27 cellular contexts compared by ENCODE assay signal in the genomic region with DNA sequence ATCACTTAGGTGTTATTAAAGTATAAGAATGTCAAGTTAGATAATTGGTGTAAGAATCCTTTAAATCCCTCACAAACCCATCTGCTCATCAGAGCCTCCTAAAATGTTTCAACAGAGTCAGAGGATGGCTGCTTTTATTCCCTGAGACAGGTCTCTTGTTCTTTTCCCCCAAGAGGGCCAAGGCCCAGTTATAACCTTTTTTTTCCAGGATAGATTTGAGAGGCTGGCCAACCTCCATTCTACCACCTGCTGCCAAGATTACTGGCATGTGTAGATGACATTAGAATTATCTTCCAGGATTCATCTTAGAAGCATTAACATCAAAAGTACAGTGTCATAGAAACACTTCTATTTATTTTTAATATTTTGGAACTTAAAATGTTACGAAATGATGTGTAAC.
"Had no signal": no experiment of that assay in that cellular context is flagged by ENCODE, and none has a peak within 500 bp of the region (broad histone marks: within the 10 kb centered on the region; RNA-seq: fewer than 3 reads in every experiment).

No MANE protein-coding gene starts in this region.

- FAIRE-seq: colon had no signal

- ATAC-seq: activated naive CD4-positive, alpha-beta T cell treated with anti-CD3 and anti-CD28 coated beads, Interleukin-2, amount 50 U/mL, for 72 hours; activated T-cell treated with anti-CD3 and anti-CD28 coated beads, Interleukin-2, amount 50 U/mL, for 72 hours; effector memory CD8-positive, alpha-beta T cell; gastrocnemius medialis; heart left ventricle; WTC11 had no signal

- DNase-seq: activated CD4-positive, alpha-beta memory T cell treated with anti-CD3 and anti-CD28 coated beads, Interleukin-2, amount 10 ng/mL, durations not matched to agents 7 days and 5 days; activated CD4-positive, alpha-beta T cell treated with anti-CD3 and anti-CD28 coated beads for 1 hour; activated CD4-positive, alpha-beta T cell treated with anti-CD3 and anti-CD28 coated beads for 4 hours; activated CD4-positive, alpha-beta T cell treated with anti-CD3 and anti-CD28 coated beads, Interleukin-2, amount 10 ng/mL, durations not matched to agents 7 days and 5 days; activated CD4-positive, alpha-beta T cell treated with anti-CD3 and anti-CD28 coated beads, Interleukin-2, amount 50 U/mL, for 4 hours; activated CD8-positive, alpha-beta memory T cell treated with anti-CD3 and anti-CD28 coated beads, Interleukin-2, amount 50 U/mL, for 48 hours; activated gamma-delta T cell; activated naive CD4-positive, alpha-beta T cell; activated naive CD4-positive, alpha-beta T cell treated with anti-CD3 and anti-CD28 coated beads, Interleukin-2, amount 10 ng/mL, durations not matched to agents 7 days and 5 days; activated naive CD8-positive, alpha-beta T cell treated with anti-CD3 and anti-CD28 coated beads, Interleukin-2, amount 10 ng/mL, durations not matched to agents 7 days and 5 days; activated T-cell treated with anti-CD3 and anti-CD28 coated beads for 4 hours; activated T-cell treated with anti-CD3 and anti-CD28 coated beads, Interleukin-2, amount 50 U/mL, for 24 hours; activated T-cell treated with anti-CD3 and anti-CD28 coated beads, Interleukin-2, amount 50 U/mL, for 72 hours; central memory CD4-positive, alpha-beta T cell; cortex of kidney; dermis blood vessel endothelial cell; effector CD4-positive, alpha-beta T cell; effector memory CD8-positive, alpha-beta T cell; erythroblast; gastrocnemius medialis; glutamatergic neuron; heart left ventricle; hypothalamus; T1000 had no signal
